1 cellular context compared by ENCODE assay signal in genomic region chr1:18128298-18128697, GRCh38.
TF ChIP-seq lines count a peak whose summit lies in the region.

No MANE protein-coding gene starts in this region.

TF ChIP-seq in HepG2, 621 proteins besides CTCF, POLR2A, EP300 and RAD21 (continued from another document and continues in another):
- TF ChIP-seq ZBTB40 (IDR thresholded peaks at IDR 0.05) (no peak), ZBTB40 (CRISPR knock-in tag; IDR thresholded peaks at IDR 0.05) (no peak), BHLHE40 (IDR thresholded peaks at IDR 0.05; ENCODE audit: low read length) (no peak), ZNF292 (CRISPR knock-in tag; IDR thresholded peaks at IDR 0.05; ENCODE audit: borderline replicate concordance, low read depth) (no peak), KDM1A (CRISPR knock-in tag; IDR thresholded peaks at IDR 0.05) (no peak), CENPT (CRISPR knock-in tag; IDR thresholded peaks at IDR 0.05; ENCODE audit: low read depth) (no peak), ZNF75D (CRISPR knock-in tag; IDR thresholded peaks at IDR 0.05; ENCODE audit: borderline replicate concordance) (no peak), POGZ (CRISPR knock-in tag; IDR thresholded peaks at IDR 0.05) (no peak), ATF1 (CRISPR knock-in tag; IDR thresholded peaks at IDR 0.05) (no peak), TIGD3 (CRISPR knock-in tag; IDR thresholded peaks at IDR 0.05; ENCODE audit: borderline replicate concordance) (no peak), ARID4A (CRISPR knock-in tag; IDR thresholded peaks at IDR 0.05; ENCODE audit: borderline replicate concordance) (peak; percentile 32; the same call in 1 of the 2 replicates), ZNF768 (CRISPR knock-in tag; IDR thresholded peaks at IDR 0.05) (no peak), FOXO4 (CRISPR knock-in tag; conservative IDR thresholded peaks at IDR 0.05) (no peak), ONECUT2 (CRISPR knock-in tag; IDR thresholded peaks at IDR 0.05) (no peak), JARID2 (CRISPR knock-in tag; IDR thresholded peaks at IDR 0.05; ENCODE audit: insufficient replicate concordance) (no peak), CHD4 (IDR thresholded peaks at IDR 0.05; ENCODE audit: borderline replicate concordance, low read length) (no peak), ZNF274 (CRISPR knock-in tag; IDR thresholded peaks at IDR 0.05) (no peak), ZFP1 (CRISPR knock-in tag; IDR thresholded peaks at IDR 0.05) (no peak), STAT5B (CRISPR knock-in tag; IDR thresholded peaks at IDR 0.05) (no peak), ZNF550 (CRISPR knock-in tag; IDR thresholded peaks at IDR 0.05; ENCODE audit: borderline replicate concordance) (no peak), CEBPZ (IDR thresholded peaks at IDR 0.05; ENCODE audit: low read length) (no peak), POGK (CRISPR knock-in tag; conservative IDR thresholded peaks at IDR 0.05) (no peak), ZNF17 (CRISPR knock-in tag; IDR thresholded peaks at IDR 0.05) (no peak), PRDM4 (CRISPR knock-in tag; IDR thresholded peaks at IDR 0.05; ENCODE audit: borderline replicate concordance) (no peak), ZNF431 (CRISPR knock-in tag; IDR thresholded peaks at IDR 0.05; ENCODE audit: borderline replicate concordance, low read depth) (0 out of 2 replicates have a peak, but pooled peaks have one; percentile 52), TOE1 (CRISPR knock-in tag; IDR thresholded peaks at IDR 0.05) (no peak)
